14 cellular contexts compared by ENCODE assay signal in the genomic region with DNA sequence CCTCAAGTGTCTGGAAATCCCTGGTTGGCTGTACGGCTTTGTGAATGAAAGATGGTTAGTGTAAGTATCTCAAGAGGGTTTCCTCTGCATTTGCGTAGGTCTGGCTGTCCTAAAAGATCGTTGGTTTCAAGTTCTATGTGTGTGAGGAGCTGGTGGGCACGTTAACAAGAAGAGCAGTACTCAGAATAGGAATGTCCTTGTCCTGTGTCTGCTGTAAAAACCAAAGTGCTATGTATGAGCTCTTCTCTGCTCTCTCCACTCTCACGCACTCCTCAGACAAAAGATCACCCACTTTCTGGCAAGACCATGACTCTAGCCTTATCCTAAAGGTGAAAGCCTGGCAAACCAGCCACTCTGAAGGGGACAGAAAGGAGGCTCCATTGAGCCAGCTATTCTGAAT. TPM values are rescaled to one million over a fixed set of nuclear protein-coding genes. Genes with fewer than 3 reads are reported as not detected.
DNase-seq lines count a peak whose midpoint lies in the region; ATAC-seq, FAIRE-seq and TF ChIP-seq lines count a peak whose summit lies in the region.
"Had no signal": no experiment of that assay in that cellular context is flagged by ENCODE, and none has a peak within 500 bp of the region (broad histone marks: within the 10 kb centered on the region; RNA-seq: fewer than 3 reads in every experiment).

No MANE protein-coding gene starts in this region.

- no peak for DNase-seq in activated T-cell treated with anti-CD3 and anti-CD28 coated beads, Interleukin-2, amount 50 U/mL, for 4 hours
- DNase-seq in activated T-cell treated with anti-CD3 and anti-CD28 coated beads, Interleukin-2, amount 50 U/mL, for 1 hour, result no peak
- peak; percentile 17 for DNase-seq in T-helper 2 cell treated with Interferon-gamma antibody and Interleukin-4, amounts not matched to agents 5 μg/mL and 100 μg/mL, for 36 hours (ENCODE audit: low spot score)
- DNase-seq in stimulated activated naive B cell treated with anti-CD40 and anti-IgM and Interleukin-4, amounts not matched to agents 10 μg/mL and 1 μg/mL and 100 μg/mL, for 72 hours, result no peak
- DNase-seq in HTR-8/SVneo (ENCODE audit: insufficient read length, low spot score) (no peak), vagina (ENCODE audit: extremely low spot score in 2 of 2) (no peak), NCI-H2081 treated with DMSO at 0.1 percent for 48 hours (lab: John Stamatoyannopoulos, UW) (no peak)
- DNase-seq: GDM1, NCI-H446 had no signal

- peaks cover 10% of the 10 kb centered on the region for H3K36me3 Mint-ChIP-seq in activated T-cell treated with anti-CD3 and anti-CD28 coated beads, Interleukin-2, amount 50 U/mL, for 4 hours (ENCODE audit: insufficient read depth)
- peaks cover 15% of the 10 kb centered on the region for H3K36me3 Mint-ChIP-seq in T-helper 2 cell treated with Interferon-gamma antibody and Interleukin-4, amounts not matched to agents 5 μg/mL and 100 μg/mL, for 36 hours (ENCODE audit: low read depth)
- peaks cover 15 to 20% of the 10 kb centered on the region in 2 donors for H3K36me3 Mint-ChIP-seq in stimulated activated naive B cell treated with anti-CD40 and anti-IgM and Interleukin-4, amounts not matched to agents 10 μg/mL and 1 μg/mL and 100 μg/mL, for 72 hours

- peak overlapping the region; percentile 8 for H3K4me3 Mint-ChIP-seq in activated T-cell treated with anti-CD3 and anti-CD28 coated beads, Interleukin-2, amount 50 U/mL, for 4 hours
- peak overlapping the region; percentile 41 for H3K4me3 Mint-ChIP-seq in T-helper 2 cell treated with Interferon-gamma antibody and Interleukin-4, amounts not matched to agents 5 μg/mL and 100 μg/mL, for 36 hours
- H3K4me3 Mint-ChIP-seq in stimulated activated naive B cell treated with anti-CD40 and anti-IgM and Interleukin-4, amounts not matched to agents 10 μg/mL and 1 μg/mL and 100 μg/mL, for 72 hours, result peak overlapping the region; percentile 5 to 44
- H3K4me3 Mint-ChIP-seq: type B pancreatic cell had no signal

- H3K27ac ChIP-seq in vagina, result no peak overlapping the region
- H3K27ac ChIP-seq: prostate gland, SK-N-MC had no signal

- ATAC-seq in activated T-cell treated with anti-CD3 and anti-CD28 coated beads, Interleukin-2, amount 50 U/mL, for 4 hours, result peak; percentile 6 to 23
- ATAC-seq in HG02623 (IDR thresholded peaks at IDR 0.05; ENCODE audit: unreplicated experiment), result peak; percentile 36
- ATAC-seq in stimulated activated naive B cell treated with anti-CD40 and anti-IgM and Interleukin-4, amounts not matched to agents 10 μg/mL and 1 μg/mL and 100 μg/mL, for 72 hours (replicated peaks), result no peak
- ATAC-seq: left lobe of liver had no signal

- H3K4me1 Mint-ChIP-seq in activated T-cell treated with anti-CD3 and anti-CD28 coated beads, Interleukin-2, amount 50 U/mL, for 4 hours (ENCODE audit: low read depth), result peaks cover 76% of the 10 kb centered on the region
- H3K4me1 Mint-ChIP-seq in T-helper 2 cell treated with Interferon-gamma antibody and Interleukin-4, amounts not matched to agents 5 μg/mL and 100 μg/mL, for 36 hours (ENCODE audit: low read depth), result peaks cover 30% of the 10 kb centered on the region
- H3K4me1 Mint-ChIP-seq in stimulated activated naive B cell treated with anti-CD40 and anti-IgM and Interleukin-4, amounts not matched to agents 10 μg/mL and 1 μg/mL and 100 μg/mL, for 72 hours, result peaks cover 43 to 76% of the 10 kb centered on the region in 2 donors

- no peaks in the 10 kb centered on the region for H3K27me3 ChIP-seq in vagina

- TF ChIP-seq POLR2A in vagina (IDR thresholded peaks at IDR 0.05), result no peak

- H3K4me3 ChIP-seq in vagina, result no peak overlapping the region
- H3K4me3 ChIP-seq: prostate gland, SK-N-MC had no signal

- peaks cover 18% of the 10 kb centered on the region for H3K4me1 ChIP-seq in vagina
- H3K4me1 ChIP-seq: prostate gland had no signal

- FAIRE-seq in HTR-8/SVneo (lab: Jason Lieb, UNC), result no peak

- no peaks in the 10 kb centered on the region for H3K27me3 Mint-ChIP-seq in activated T-cell treated with anti-CD3 and anti-CD28 coated beads, Interleukin-2, amount 50 U/mL, for 4 hours (ENCODE audit: low read depth)
- no peaks in the 10 kb centered on the region for H3K27me3 Mint-ChIP-seq in T-helper 2 cell treated with Interferon-gamma antibody and Interleukin-4, amounts not matched to agents 5 μg/mL and 100 μg/mL, for 36 hours (ENCODE audit: low read depth)
- no peaks in the 10 kb centered on the region for H3K27me3 Mint-ChIP-seq in stimulated activated naive B cell treated with anti-CD40 and anti-IgM and Interleukin-4, amounts not matched to agents 10 μg/mL and 1 μg/mL and 100 μg/mL, for 72 hours
- H3K27me3 Mint-ChIP-seq: type B pancreatic cell had no signal

- intact Hi-C loops in vagina (cut with DNase I), result no loop called here

- no peak for TF ChIP-seq CTCF in vagina (IDR thresholded peaks at IDR 0.05)

- peaks cover 5% of the 10 kb centered on the region for H3K9me3 Mint-ChIP-seq in activated T-cell treated with anti-CD3 and anti-CD28 coated beads, Interleukin-2, amount 50 U/mL, for 4 hours
- H3K9me3 Mint-ChIP-seq in T-helper 2 cell treated with Interferon-gamma antibody and Interleukin-4, amounts not matched to agents 5 μg/mL and 100 μg/mL, for 36 hours, result peaks cover 18% of the 10 kb centered on the region
- peaks cover 0 to 7% of the 10 kb centered on the region in 2 donors for H3K9me3 Mint-ChIP-seq in stimulated activated naive B cell treated with anti-CD40 and anti-IgM and Interleukin-4, amounts not matched to agents 10 μg/mL and 1 μg/mL and 100 μg/mL, for 72 hours

- H3K9me3 ChIP-seq in vagina, result no peaks in the 10 kb centered on the region
- H3K9me3 ChIP-seq: prostate gland had no signal

- H3K27ac Mint-ChIP-seq in T-helper 2 cell treated with Interferon-gamma antibody and Interleukin-4, amounts not matched to agents 5 μg/mL and 100 μg/mL, for 36 hours, result peak overlapping the region; percentile 86
- peak overlapping the region; percentile 86 for H3K27ac Mint-ChIP-seq in stimulated activated naive B cell treated with anti-CD40 and anti-IgM and Interleukin-4, amounts not matched to agents 10 μg/mL and 1 μg/mL and 100 μg/mL, for 72 hours
- H3K27ac Mint-ChIP-seq: type B pancreatic cell had no signal

- H3K36me3 ChIP-seq in vagina, result no peaks in the 10 kb centered on the region
- H3K36me3 ChIP-seq: prostate gland had no signal

RNA-seq across cellular contexts. Expression of a gene that starts 39.1 kb away (rescaled TPM):
- 10 to 100 TPM; 48.0 to 60.7 (median 51.1) TPM for total RNA-seq in activated T-cell treated with anti-CD3 and anti-CD28 coated beads, Interleukin-2, amount 50 U/mL, for 4 hours
- total RNA-seq in vagina, result 20.9 TPM

Comparison
In these comparisons a context has a peak if more than half of its experiments do, and no peak if none do; other contexts are left out.
1. ATAC-seq: peak in activated T-cell treated with anti-CD3 and anti-CD28 coated beads, Interleukin-2, amount 50 U/mL, for 4 hours (2 of 2) and HG02623 (single experiment); none in stimulated activated naive B cell treated with anti-CD40 and anti-IgM and Interleukin-4, amounts not matched to agents 10 μg/mL and 1 μg/mL and 100 μg/mL, for 72 hours (0 of 2).
2. Peak in every context shown above with its lines, with median percentiles within 50 percentile points of each other: H3K4me3 Mint-ChIP-seq.